9 cellular contexts compared by ENCODE assay signal in genomic region chr22:44068422-44069191, GRCh38. TPM values are rescaled to one million over a fixed set of nuclear protein-coding genes. Genes with fewer than 3 reads are reported as not detected.
DNase-seq lines count a peak whose midpoint lies in the region; ATAC-seq and TF ChIP-seq lines count a peak whose summit lies in the region.
"Had no signal": no experiment of that assay in that cellular context is flagged by ENCODE, and none has a peak within 500 bp of the region (broad histone marks: within the 10 kb centered on the region; RNA-seq: fewer than 3 reads in every experiment).

No MANE protein-coding gene starts in this region.

- WGBS in tibial nerve, 2 donors, result 69 to 71% methylated on average over 29 to 30 of the region's 30 CpGs

- H3K27me3 Mint-ChIP-seq in glutamatergic neuron (ENCODE audit: unreplicated experiment), result peaks cover 3% of the 10 kb centered on the region
- peaks cover 13% of the 10 kb centered on the region for H3K27me3 Mint-ChIP-seq in stimulated activated naive CD8-positive, alpha-beta T cell treated with anti-CD3 and anti-CD28 coated beads, Interleukin-15, amount 100 ng/mL, for 72 hours

- no peaks in the 10 kb centered on the region for H3K36me3 ChIP-seq in tibial nerve
- H3K36me3 ChIP-seq: SJCRH30 had no signal

- H3K27ac ChIP-seq in tibial nerve, result no peak overlapping the region
- H3K27ac ChIP-seq: SJCRH30 had no signal

- peak; percentile 68 for ATAC-seq in stimulated activated naive CD8-positive, alpha-beta T cell treated with anti-CD3 and anti-CD28 coated beads, Interleukin-15, amount 100 ng/mL, for 72 hours

- H3K9me3 ChIP-seq in tibial nerve, result no peaks in the 10 kb centered on the region
- H3K9me3 ChIP-seq: SJCRH30 had no signal

- peak; percentile 32 for DNase-seq in GM19240 (ENCODE audit: insufficient read length, low spot score)
- peak; percentile 61 for DNase-seq in NB4 (ENCODE audit: low read depth)
- DNase-seq in glutamatergic neuron, result no peak
- DNase-seq in stimulated activated naive CD8-positive, alpha-beta T cell treated with anti-CD3 and anti-CD28 coated beads, Interleukin-15, amount 100 ng/mL, for 72 hours, result peak in 1 of 2 donors; percentile 22
- DNase-seq in GOT3 (lab: John Stamatoyannopoulos, UW), result no peak
- DNase-seq in midbrain (lab: John Stamatoyannopoulos, UW), result no peak
- no peak for DNase-seq in tibial nerve (ENCODE audit: low spot score in 2 of 2)
- DNase-seq: activated gamma-delta T cell treated with Interleukin-2 at 50 U/mL for 16 hours, SJCRH30 had no signal

- TF ChIP-seq CTCF in NB4 (IDR thresholded peaks at IDR 0.05; ENCODE audit: low read depth, low read length) (no peak), glutamatergic neuron (IDR thresholded peaks at IDR 0.05; ENCODE audit: partially characterized antibody, unreplicated experiment) (no peak), tibial nerve (IDR thresholded peaks at IDR 0.05) (no peak)

- peak overlapping the region; percentile 4 for H3K27ac Mint-ChIP-seq in glutamatergic neuron (ENCODE audit: unreplicated experiment)
- peak overlapping the region; percentile 28 to 92 for H3K27ac Mint-ChIP-seq in stimulated activated naive CD8-positive, alpha-beta T cell treated with anti-CD3 and anti-CD28 coated beads, Interleukin-15, amount 100 ng/mL, for 72 hours

- no peaks in the 10 kb centered on the region for H3K9me3 Mint-ChIP-seq in glutamatergic neuron (ENCODE audit: unreplicated experiment)
- H3K9me3 Mint-ChIP-seq in stimulated activated naive CD8-positive, alpha-beta T cell treated with anti-CD3 and anti-CD28 coated beads, Interleukin-15, amount 100 ng/mL, for 72 hours, result no peaks in the 10 kb centered on the region

- H3K27me3 ChIP-seq in tibial nerve, result no peaks in the 10 kb centered on the region
- H3K27me3 ChIP-seq: SJCRH30 had no signal

- no peaks in the 10 kb centered on the region for H3K4me1 Mint-ChIP-seq in glutamatergic neuron (ENCODE audit: low read depth, unreplicated experiment)
- peaks cover 12% of the 10 kb centered on the region for H3K4me1 Mint-ChIP-seq in stimulated activated naive CD8-positive, alpha-beta T cell treated with anti-CD3 and anti-CD28 coated beads, Interleukin-15, amount 100 ng/mL, for 72 hours

- TF ChIP-seq POLR2A in NB4 (IDR thresholded peaks at IDR 0.05; ENCODE audit: extremely low read depth, insufficient read length) (no peak), tibial nerve (IDR thresholded peaks at IDR 0.05) (no peak)

- TF ChIP-seq EP300 in tibial nerve (IDR thresholded peaks at IDR 0.05), result peak in 1 of 2 donors; percentile 22

- no peak overlapping the region for H3K4me3 ChIP-seq in NB4 (ENCODE audit: low read depth, low read length)
- H3K4me3 ChIP-seq in tibial nerve, result no peak overlapping the region
- H3K4me3 ChIP-seq: SJCRH30 had no signal

- peaks cover 0 to 4% (median 0%) of the 10 kb centered on the region in 4 donors for H3K4me1 ChIP-seq in tibial nerve
- H3K4me1 ChIP-seq: SJCRH30 had no signal

- no peaks in the 10 kb centered on the region for H3K36me3 Mint-ChIP-seq in glutamatergic neuron (ENCODE audit: unreplicated experiment)

- H3K4me3 Mint-ChIP-seq in glutamatergic neuron (ENCODE audit: unreplicated experiment), result no peak overlapping the region
- H3K4me3 Mint-ChIP-seq in stimulated activated naive CD8-positive, alpha-beta T cell treated with anti-CD3 and anti-CD28 coated beads, Interleukin-15, amount 100 ng/mL, for 72 hours, result peak overlapping the region; percentile 18 to 57

RNA-seq across cellular contexts. Expression of gene PARVB, which starts 44.5 kb away (rescaled TPM):
- total RNA-seq in glutamatergic neuron (ENCODE audit: unreplicated experiment) (7.7 TPM), tibial nerve (10 to 100 TPM; 33.5 to 73.5 (median 41.5) TPM)
- total RNA-seq: SJCRH30 had no signal

Comparison
In these comparisons a context has a peak if more than half of its experiments do, and no peak if none do; other contexts are left out.
1. DNase-seq: peak in GM19240 (single experiment) and NB4 (single experiment); none in glutamatergic neuron (single experiment), GOT3 (single experiment), midbrain (single experiment) and tibial nerve (0 of 2).